ENCODE assay signal across 1 cellular context in genomic region chr7:129041142-129041928, GRCh38.
TF ChIP-seq lines count a peak whose summit lies in the region.

No MANE protein-coding gene starts in this region.

TF ChIP-seq in K562, 482 proteins besides CTCF, POLR2A, EP300 and RAD21:
- TF ChIP-seq ZBTB49 (CRISPR knock-in tag; IDR thresholded peaks at IDR 0.05; ENCODE audit: borderline replicate concordance) (no peak), IRF9 (tag; IDR thresholded peaks at IDR 0.05) (no peak), ZNF436 (CRISPR knock-in tag; IDR thresholded peaks at IDR 0.05) (no peak), ZSCAN32 (CRISPR knock-in tag; IDR thresholded peaks at IDR 0.05) (no peak), NONO (IDR thresholded peaks at IDR 0.05; ENCODE audit: low read depth in 2 of 2, low read length in 1 of 2) (no peak), ZNF407 (IDR thresholded peaks at IDR 0.05; ENCODE audit: low read depth) (no peak), CGGBP1 (CRISPR knock-in tag; IDR thresholded peaks at IDR 0.05) (no peak), HDAC8 (tag; IDR thresholded peaks at IDR 0.05) (no peak), NR0B1 (IDR thresholded peaks at IDR 0.05; ENCODE audit: partially characterized antibody) (no peak), ARID4B (CRISPR knock-in tag; IDR thresholded peaks at IDR 0.05) (no peak), RBM17 (IDR thresholded peaks at IDR 0.05; ENCODE audit: borderline replicate concordance, low read depth, low read length) (no peak), MEF2A (IDR thresholded peaks at IDR 0.05; ENCODE audit: control insufficient read depth, low read depth, low read length) (no peak), RNF219 (CRISPR knock-in tag; IDR thresholded peaks at IDR 0.05) (no peak), SRSF1 (IDR thresholded peaks at IDR 0.05; ENCODE audit: low read depth, low read length) (no peak), ZBTB7A (IDR thresholded peaks at IDR 0.05; ENCODE audit: borderline replicate concordance, control insufficient read depth, low read depth, low read length) (no peak)
